ENCODE assay signal across 16 cellular contexts in the genomic region with DNA sequence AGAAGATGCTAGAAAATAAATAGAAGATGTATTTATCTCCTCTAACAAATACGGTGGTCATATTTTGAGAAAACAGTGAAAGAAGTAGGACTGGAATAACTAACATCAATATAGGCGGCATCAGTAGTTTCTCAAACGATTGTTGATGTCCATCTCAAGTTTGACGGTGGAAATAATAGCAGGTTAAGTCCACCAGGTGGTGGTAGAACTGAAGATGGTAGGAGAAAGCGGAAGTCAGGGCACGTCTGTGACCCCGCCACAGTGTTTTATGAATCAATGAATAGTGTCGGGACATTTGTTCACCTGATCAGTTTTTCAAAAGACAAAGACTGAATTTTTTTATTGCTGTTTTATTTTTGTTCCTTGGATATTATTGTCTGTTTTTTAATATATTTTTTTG.
DNase-seq lines count a peak whose midpoint lies in the region; ATAC-seq and TF ChIP-seq lines count a peak whose summit lies in the region.
"Had no signal": no experiment of that assay in that cellular context is flagged by ENCODE, and none has a peak within 500 bp of the region (broad histone marks: within the 10 kb centered on the region; RNA-seq: fewer than 3 reads in every experiment).

No MANE protein-coding gene starts in this region.

- intact Hi-C loops in HCT116 (cut with micrococcal nuclease) (no loop called here), Panc1 (cut with micrococcal nuclease; ENCODE audit: unreplicated experiment) (no loop called here)

- no peak overlapping the region for H3K4me2 ChIP-seq in HCT116 (ENCODE audit: low read length)
- H3K4me2 ChIP-seq: BLaER1 treated with 17β-estradiol and CSF1 and Interleukin-3, amounts not matched to agents 10 nM and 100 nM had no signal

- no peaks in the 10 kb centered on the region for H3K79me2 ChIP-seq in HCT116 (ENCODE audit: insufficient read depth, low read length)

- POLR2A ChIA-PET in HCT116 (lab: Charles Lee) (no interaction called here), Panc1 (lab: Charles Lee) (no interaction called here)

- RAD21 ChIA-PET in HCT116 (lab: Charles Lee; ENCODE audit: low non-redundant PET in 1 of 2, low total read pairs in 2 of 2, uncharacterized antibody in 2 of 2, unreplicated experiment in 2 of 2), result no interaction called here

- ATAC-seq in HCT116 (no peak), Panc1 (no peak)
- ATAC-seq: activated CD4-positive, alpha-beta T cell treated with anti-CD3 and anti-CD28 coated beads for 36 hours; sciatic nerve; SK-N-SH treated with all-trans-retinoic acid at 6 μM for 48 hours had no signal

- peak; percentile 29 for DNase-seq in D341Med (ENCODE audit: low spot score)
- no peak for DNase-seq in HCT116 (ENCODE audit: low read depth, low spot score)
- no peak for DNase-seq in Panc1 (ENCODE audit: low read depth, low spot score)
- DNase-seq in iPS DF 4.7 (ENCODE audit: extremely low read depth, low spot score), result peak; percentile 19
- DNase-seq in NCI-H2196 (lab: John Stamatoyannopoulos, UW; ENCODE audit: unreplicated experiment), result no peak
- DNase-seq in activated CD4-positive, alpha-beta T cell treated with anti-CD3 and anti-CD28 coated beads, Interleukin-2, amount 50 U/mL, for 1 hour, result no peak
- DNase-seq in NCI-H1092 (lab: John Stamatoyannopoulos, UW), result no peak
- no peak for DNase-seq in HUDEP-2 (lab: John Stamatoyannopoulos, UW; ENCODE audit: unreplicated experiment in 76 of 76)
- DNase-seq: activated CD4-positive, alpha-beta T cell treated with anti-CD3 and anti-CD28 coated beads for 36 hours; aorta; foreskin melanocyte; NCI-H1105; NCI-H345 had no signal

- H3K9me2 ChIP-seq in HCT116 (ENCODE audit: insufficient read depth), result no peaks in the 10 kb centered on the region

- H3K4me1 ChIP-seq in HCT116 (ENCODE audit: control insufficient read depth in 1 of 2, insufficient read depth in 2 of 2, low read length in 2 of 2), result no peaks in the 10 kb centered on the region
- H3K4me1 ChIP-seq in Panc1 (ENCODE audit: control insufficient read depth, insufficient read depth, low read length), result no peaks in the 10 kb centered on the region

- in situ Hi-C loops in Panc1 (cut with HindIII; ENCODE audit: low pct_unique_long_range_greater_than_20kb, low sequenced_read_pairs), result no loop called here

- H3K27ac ChIP-seq in HCT116 (ENCODE audit: low read depth, low read length), result no peak overlapping the region
- H3K27ac ChIP-seq in Panc1 (ENCODE audit: low read length), result no peak overlapping the region
- H3K27ac ChIP-seq: BLaER1 treated with 17β-estradiol and CSF1 and Interleukin-3, amounts not matched to agents 10 nM and 100 nM had no signal

- H4K20me1 ChIP-seq in HCT116 (ENCODE audit: insufficient read depth), result no peaks in the 10 kb centered on the region
- H4K20me1 ChIP-seq: BLaER1 treated with 17β-estradiol and CSF1 and Interleukin-3, amounts not matched to agents 10 nM and 100 nM had no signal

- no peaks in the 10 kb centered on the region for H3K36me3 ChIP-seq in HCT116 (ENCODE audit: control insufficient read depth in 1 of 2, insufficient read depth in 2 of 2, low read length in 2 of 2)
- H3K36me3 ChIP-seq in Panc1 (ENCODE audit: control insufficient read depth, insufficient read depth, low read length), result no peaks in the 10 kb centered on the region
- H3K36me3 ChIP-seq: BLaER1 treated with 17β-estradiol and CSF1 and Interleukin-3, amounts not matched to agents 10 nM and 100 nM had no signal

- H3K4me3 ChIP-seq in HCT116 (replicated peaks in 1 of 2; ENCODE audit: low read depth in 1 of 2, low read length in 2 of 2), result no peak overlapping the region
- H3K4me3 ChIP-seq in Panc1 (ENCODE audit: low read depth in 2 of 2, low read length in 2 of 2), result no peak overlapping the region
- H3K4me3 ChIP-seq: BLaER1 treated with 17β-estradiol and CSF1 and Interleukin-3, amounts not matched to agents 10 nM and 100 nM had no signal

- H3K9me3 ChIP-seq in HCT116 (ENCODE audit: control insufficient read depth in 1 of 2, insufficient read depth in 1 of 2, low read depth in 1 of 2, low read length in 2 of 2), result no peaks in the 10 kb centered on the region; a peak in 1 of 4 replicates
- H3K9me3 ChIP-seq in Panc1 (ENCODE audit: control insufficient read depth, insufficient read depth, low read depth, low read length), result no peaks in the 10 kb centered on the region

- no peak overlapping the region for H3K9ac ChIP-seq in HCT116 (ENCODE audit: low read length)
- H3K9ac ChIP-seq: BLaER1 treated with 17β-estradiol and CSF1 and Interleukin-3, amounts not matched to agents 10 nM and 100 nM had no signal

- peak in 2 of 3 experiments; percentile 23 to 43; a peak in 3 of 6 replicates for TF ChIP-seq CTCF in HCT116 (IDR thresholded peaks at IDR 0.05 in 2 of 3, conservative IDR thresholded peaks at IDR 0.05 in 1 of 3; ENCODE audit: borderline replicate concordance in 1 of 3, insufficient read depth in 1 of 3, low read depth in 2 of 3, low read length in 2 of 3)
- TF ChIP-seq CTCF in Panc1 (IDR thresholded peaks at IDR 0.05), result peak; percentile 39; the same call in 1 of the 2 replicates

- H3K27me3 ChIP-seq in HCT116 (ENCODE audit: insufficient read depth, low read length), result no peaks in the 10 kb centered on the region
- no peaks in the 10 kb centered on the region for H3K27me3 ChIP-seq in Panc1 (ENCODE audit: control insufficient read depth, insufficient read depth, low read length)
- H3K27me3 ChIP-seq: BLaER1 treated with 17β-estradiol and CSF1 and Interleukin-3, amounts not matched to agents 10 nM and 100 nM had no signal

- no TSS peak for BruUV-seq in HCT116 (replicated peaks; lab: Mats Ljungman, UMichigan)
- BruUV-seq in Panc1 (replicated peaks; lab: Mats Ljungman, UMichigan), result no TSS peak

- no peak overlapping the region for H2AFZ ChIP-seq in HCT116 (ENCODE audit: low read depth, low read length, poor library complexity, severe bottlenecking)

- TF ChIP-seq RAD21 in HCT116 (IDR thresholded peaks at IDR 0.05; ENCODE audit: low read depth), result no peak

- CTCF ChIA-PET in HCT116 (lab: Charles Lee) (no interaction called here), Panc1 (lab: Charles Lee) (no interaction called here)

- no peak for TF ChIP-seq POLR2A in HCT116 (IDR thresholded peaks at IDR 0.05; ENCODE audit: borderline replicate concordance, extremely low read depth, insufficient read depth, insufficient read length)

TF ChIP-seq in HCT116, 20 proteins besides CTCF, POLR2A, EP300 and RAD21:
- no peak for TF ChIP-seq SP1 (IDR thresholded peaks at IDR 0.05; ENCODE audit: low read depth)
- no peak for TF ChIP-seq TCF7L2 (IDR thresholded peaks at IDR 0.05; ENCODE audit: borderline replicate concordance, extremely low read depth, insufficient read depth, insufficient read length)
- TF ChIP-seq ZNF274 (IDR thresholded peaks at IDR 0.05; ENCODE audit: low read depth, low read length), result no peak
- no peak for TF ChIP-seq YY1 (IDR thresholded peaks at IDR 0.05; ENCODE audit: extremely low read depth, insufficient replicate concordance, low read depth, low read length)
- TF ChIP-seq, protein P1, sequence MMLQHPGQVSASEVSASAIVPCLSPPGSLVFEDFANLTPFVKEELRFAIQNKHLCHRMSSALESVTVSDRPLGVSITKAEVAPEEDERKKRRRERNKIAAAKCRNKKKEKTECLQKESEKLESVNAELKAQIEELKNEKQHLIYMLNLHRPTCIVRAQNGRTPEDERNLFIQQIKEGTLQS (IDR thresholded peaks at IDR 0.05), result no peak
- TF ChIP-seq, protein P2, sequence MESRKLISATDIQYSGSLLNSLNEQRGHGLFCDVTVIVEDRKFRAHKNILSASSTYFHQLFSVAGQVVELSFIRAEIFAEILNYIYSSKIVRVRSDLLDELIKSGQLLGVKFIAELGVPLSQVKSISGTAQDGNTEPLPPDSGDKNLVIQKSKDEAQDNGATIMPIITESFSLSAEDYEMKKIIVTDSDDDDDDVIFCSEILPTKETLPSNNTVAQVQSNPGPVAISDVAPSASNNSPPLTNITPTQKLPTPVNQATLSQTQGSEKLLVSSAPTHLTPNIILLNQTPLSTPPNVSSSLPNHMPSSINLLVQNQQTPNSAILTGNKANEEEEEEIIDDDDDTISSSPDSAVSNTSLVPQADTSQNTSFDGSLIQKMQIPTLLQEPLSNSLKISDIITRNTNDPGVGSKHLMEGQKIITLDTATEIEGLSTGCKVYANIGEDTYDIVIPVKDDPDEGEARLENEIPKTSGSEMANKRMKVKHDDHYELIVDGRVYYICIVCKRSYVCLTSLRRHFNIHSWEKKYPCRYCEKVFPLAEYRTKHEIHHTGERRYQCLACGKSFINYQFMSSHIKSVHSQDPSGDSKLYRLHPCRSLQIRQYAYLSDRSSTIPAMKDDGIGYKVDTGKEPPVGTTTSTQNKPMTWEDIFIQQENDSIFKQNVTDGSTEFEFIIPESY (IDR thresholded peaks at IDR 0.05; ENCODE audit: extremely low read depth, insufficient replicate concordance, low read length), result no peak

Comparison
In these comparisons a context has a peak if more than half of its experiments do, and no peak if none do; other contexts are left out.
1. DNase-seq: peak in D341Med (single experiment) and iPS DF 4.7 (single experiment); none in HCT116 (single experiment), Panc1 (single experiment), NCI-H2196 (single experiment), activated CD4-positive, alpha-beta T cell treated with anti-CD3 and anti-CD28 coated beads, Interleukin-2, amount 50 U/mL, for 1 hour (single experiment), NCI-H1092 (single experiment) and HUDEP-2 (0 of 76).